In the genomic region with DNA sequence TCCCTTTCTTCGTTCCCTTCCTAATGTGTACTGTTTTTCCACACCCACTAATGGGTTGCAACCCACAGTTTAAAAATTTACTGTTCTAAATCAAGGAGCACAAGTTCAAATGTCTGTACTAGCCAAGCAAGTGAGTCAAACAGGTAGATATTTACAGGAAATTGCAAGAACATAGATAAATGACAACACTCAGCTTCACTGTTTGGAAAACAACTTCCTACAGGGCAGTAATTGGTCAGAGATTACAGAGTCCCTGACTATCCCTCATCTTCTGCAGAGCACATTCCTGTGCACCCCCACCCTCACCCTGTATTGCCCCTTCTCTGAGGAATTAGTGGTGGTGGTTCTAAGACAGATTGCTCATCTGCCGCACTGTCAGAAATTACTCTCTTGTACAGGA, we compare ENCODE assay signal across 18 cellular contexts. TPM values are rescaled to one million over a fixed set of nuclear protein-coding genes. Genes with fewer than 3 reads are reported as not detected.
DNase-seq lines count a peak whose midpoint lies in the region; ATAC-seq, FAIRE-seq and TF ChIP-seq lines count a peak whose summit lies in the region.
"Had no signal": no experiment of that assay in that cellular context is flagged by ENCODE, and none has a peak within 500 bp of the region (broad histone marks: within the 10 kb centered on the region; RNA-seq: fewer than 3 reads in every experiment).

No MANE protein-coding gene starts in this region.

- TF ChIP-seq CTCF in astrocyte (IDR thresholded peaks at IDR 0.05; ENCODE audit: insufficient read depth, low read depth, low read length) (no peak), hepatocyte (IDR thresholded peaks at IDR 0.05; ENCODE audit: poor library complexity) (no peak), psoas muscle (IDR thresholded peaks at IDR 0.05) (no peak)

- H3K27ac Mint-ChIP-seq in astrocyte (ENCODE audit: unreplicated experiment) = no peak overlapping the region
- H3K27ac Mint-ChIP-seq: activated CD8-positive, alpha-beta T cell treated with anti-CD3 and anti-CD28 coated beads for 36 hours; T-helper 1 cell treated with Interleukin-12 subunit alpha and Interleukin-12 subunit beta and Interleukin-4 antibody, amounts not matched to agents 30 μg/mL and 1 μg/mL, for 36 hours had no signal

- H3K36me3 Mint-ChIP-seq in astrocyte (ENCODE audit: low read depth, unreplicated experiment) = no peaks in the 10 kb centered on the region

- H3K9me3 Mint-ChIP-seq in astrocyte (ENCODE audit: unreplicated experiment) = no peaks in the 10 kb centered on the region
- H3K9me3 Mint-ChIP-seq: activated CD8-positive, alpha-beta T cell treated with anti-CD3 and anti-CD28 coated beads for 36 hours; T-helper 1 cell treated with Interleukin-12 subunit alpha and Interleukin-12 subunit beta and Interleukin-4 antibody, amounts not matched to agents 30 μg/mL and 1 μg/mL, for 36 hours had no signal

- TF ChIP-seq POLR2A in GM18505 (IDR thresholded peaks at IDR 0.05; ENCODE audit: borderline replicate concordance, extremely low read depth, insufficient read depth, insufficient read length) = no peak

- peaks cover 23% of the 10 kb centered on the region for H3K4me1 Mint-ChIP-seq in astrocyte (ENCODE audit: low read depth, unreplicated experiment)

- H3K4me3 Mint-ChIP-seq in astrocyte (ENCODE audit: unreplicated experiment) = peak overlapping the region; percentile 83
- H3K4me3 Mint-ChIP-seq: activated CD8-positive, alpha-beta T cell treated with anti-CD3 and anti-CD28 coated beads for 36 hours; T-helper 1 cell treated with Interleukin-12 subunit alpha and Interleukin-12 subunit beta and Interleukin-4 antibody, amounts not matched to agents 30 μg/mL and 1 μg/mL, for 36 hours had no signal

- H3K27me3 ChIP-seq in BLaER1 (peaks cover 12% of the 10 kb centered on the region; the same call in 1 of the 2 replicates), astrocyte (ENCODE audit: insufficient read depth, low read length) (peaks cover 19% of the 10 kb centered on the region), hepatocyte (no peaks in the 10 kb centered on the region), psoas muscle (ENCODE audit: insufficient read depth in 3 of 3, low read length in 2 of 3) (peaks cover 0 to 12% (median 0%) of the 10 kb centered on the region in 3 donors), aorta (ENCODE audit: control insufficient read depth in 1 of 2, insufficient read depth in 2 of 2, low read length in 1 of 2) (no peaks in the 10 kb centered on the region)

- ATAC-seq in psoas muscle (no peak), aorta (ENCODE audit: low FRiP score) (no peak), GM18505 (IDR thresholded peaks at IDR 0.05; ENCODE audit: unreplicated experiment) (no peak)
- ATAC-seq: activated CD8-positive, alpha-beta T cell treated with anti-CD3 and anti-CD28 coated beads for 36 hours; GM12878; PC-3 had no signal

- DNase-seq in astrocyte (ENCODE audit: low read depth) (no peak), hepatocyte (ENCODE audit: low spot score) (no peak), psoas muscle (no peak), aorta (no peak)
- DNase-seq in effector CD8-positive, alpha-beta T cell (lab: John Stamatoyannopoulos, UW) = no peak
- DNase-seq in activated CD4-positive, alpha-beta T cell treated with anti-CD3 and anti-CD28 coated beads for 4 hours = no peak
- DNase-seq: activated CD8-positive, alpha-beta T cell treated with anti-CD3 and anti-CD28 coated beads for 36 hours; activated gamma-delta T cell; MV-4-11; NCI-H2227 treated with DMSO at 0.1 percent for 48 hours; PC-3; stimulated activated CD8-positive, alpha-beta memory T cell treated with anti-CD3 and anti-CD28 coated beads, Interleukin-4, amount 100 ng/mL, for 48 hours had no signal

- H3K36me3 ChIP-seq in BLaER1 = no peaks in the 10 kb centered on the region
- H3K36me3 ChIP-seq in astrocyte (ENCODE audit: insufficient read depth, low read length) = no peaks in the 10 kb centered on the region
- no peaks in the 10 kb centered on the region for H3K36me3 ChIP-seq in hepatocyte (replicated peaks; ENCODE audit: insufficient read depth, low read depth)
- H3K36me3 ChIP-seq in psoas muscle (ENCODE audit: insufficient read depth in 1 of 2, low read depth in 1 of 2) = peaks cover 0 to 2% of the 10 kb centered on the region in 2 donors
- H3K36me3 ChIP-seq in aorta (ENCODE audit: control insufficient read depth in 1 of 2, insufficient read depth in 2 of 2, low read length in 1 of 2) = no peaks in the 10 kb centered on the region

- H3K4me1 ChIP-seq in BLaER1 (peaks cover 19% of the 10 kb centered on the region), astrocyte (ENCODE audit: insufficient read depth, low read length) (no peaks in the 10 kb centered on the region), hepatocyte (ENCODE audit: insufficient read depth) (peaks cover 13% of the 10 kb centered on the region), psoas muscle (no peaks in the 10 kb centered on the region), aorta (ENCODE audit: control insufficient read depth in 1 of 2, insufficient read depth in 2 of 2, low read length in 2 of 2) (peaks cover 0 to 4% of the 10 kb centered on the region in 2 donors)

- no peak overlapping the region for H2AFZ ChIP-seq in astrocyte (ENCODE audit: low read depth, low read length)
- H2AFZ ChIP-seq in hepatocyte = no peak overlapping the region

- H3K9me3 ChIP-seq in BLaER1 (no peaks in the 10 kb centered on the region), astrocyte (ENCODE audit: insufficient read depth, low read depth, low read length) (no peaks in the 10 kb centered on the region), hepatocyte (ENCODE audit: low read depth) (no peaks in the 10 kb centered on the region), psoas muscle (no peaks in the 10 kb centered on the region), aorta (ENCODE audit: control insufficient read depth, low read length) (no peaks in the 10 kb centered on the region)

- no peak overlapping the region for H3K9ac ChIP-seq in BLaER1
- H3K9ac ChIP-seq in astrocyte (ENCODE audit: low read length) = no peak overlapping the region

- no peaks in the 10 kb centered on the region for H4K20me1 ChIP-seq in BLaER1
- H4K20me1 ChIP-seq in astrocyte (ENCODE audit: insufficient read depth, low read length) = no peaks in the 10 kb centered on the region
- H4K20me1 ChIP-seq in hepatocyte (ENCODE audit: insufficient read depth, poor library complexity, severe bottlenecking) = no peaks in the 10 kb centered on the region

- H3K4me3 ChIP-seq in BLaER1 (no peak overlapping the region), astrocyte (ENCODE audit: insufficient read depth, low read depth, low read length) (no peak overlapping the region), hepatocyte (no peak overlapping the region), psoas muscle (peak overlapping the region; percentile 61), aorta (ENCODE audit: low read length in 2 of 2) (peak overlapping the region in 1 of 2 donors; percentile 83)
- H3K4me3 ChIP-seq: GM12878 had no signal

- H3K27ac ChIP-seq in BLaER1 (no peak overlapping the region), astrocyte (ENCODE audit: low read depth, low read length) (no peak overlapping the region), hepatocyte (peak overlapping the region; percentile 85), psoas muscle (peak overlapping the region; percentile 68), aorta (ENCODE audit: low read depth in 1 of 2, low read length in 2 of 2) (peak overlapping the region in 1 of 2 donors; percentile 99)

- H3K9me2 ChIP-seq in hepatocyte (replicated peaks; ENCODE audit: insufficient read depth) = no peaks in the 10 kb centered on the region

- FAIRE-seq in astrocyte (lab: Jason Lieb, UNC) = no peak
- FAIRE-seq: GM12878, keratinocyte had no signal

- 57% methylated on average over 2 of the region's 2 CpGs for WGBS in hepatocyte (ENCODE audit: low lambda C conversion rate, missing lambda C conversion rate)
- 38 to 61% (median 41%) methylated on average over 2 of the region's 2 CpGs for WGBS in psoas muscle, 3 donors
- 23 to 50% methylated on average over 2 of the region's 2 CpGs for WGBS in aorta, 2 donors

- intact Hi-C loops in psoas muscle (cut with DNase I) (no loop called here), aorta (cut with DNase I) (loop anchor here (2.0 to 5.0 kb wide), 3 partner anchors 31 to 43 kb away; no protein-coding TSS in a partner anchor)

- peaks cover 2% of the 10 kb centered on the region for H3K27me3 Mint-ChIP-seq in astrocyte (ENCODE audit: low read depth, unreplicated experiment)

- H3K4me2 ChIP-seq in BLaER1 = 0 out of 2 replicates have a peak overlapping the region, but pooled peaks have one; percentile 78
- H3K4me2 ChIP-seq in astrocyte (ENCODE audit: low read length) = no peak overlapping the region
- H3K4me2 ChIP-seq in hepatocyte = peak overlapping the region; percentile 87

- H3K79me2 ChIP-seq in astrocyte (ENCODE audit: insufficient read depth, low read length) (no peaks in the 10 kb centered on the region), hepatocyte (no peaks in the 10 kb centered on the region)

RNA-seq across cellular contexts. Expression of gene SERPING1, which starts 1.9 kb away (rescaled TPM):
- 62.5 and 92.1 TPM in 2 replicates for total RNA-seq in astrocyte
- total RNA-seq in hepatocyte = 123 and 129 TPM in 2 replicates
- polyA plus RNA-seq in hepatocyte = 445 and 476 TPM in 2 replicates
- 10 to 100 TPM; 65.1 to 97.3 (median 71.2) TPM for total RNA-seq in psoas muscle
- 10 to 100 TPM; 42.6 to 77.2 (median 62.3) TPM for polyA plus RNA-seq in psoas muscle
- 1,000 to 10,000 TPM in 1 of 2 donors, 100 to 1,000 TPM in 1; 723 to 1,015 TPM for total RNA-seq in aorta
- polyA plus RNA-seq in aorta = 100 to 1,000 TPM; 473 to 867 TPM
- total RNA-seq: activated CD8-positive, alpha-beta T cell treated with anti-CD3 and anti-CD28 coated beads for 36 hours; Daoy; PC-3 had no signal

RNA-seq across cellular contexts. Expression of gene UBE2L6, which starts 31.9 kb away (rescaled TPM):
- total RNA-seq in astrocyte = 159 and 182 TPM in 2 replicates
- 40.6 and 45.7 TPM in 2 replicates for total RNA-seq in hepatocyte
- 109 and 113 TPM in 2 replicates for polyA plus RNA-seq in hepatocyte
- 10 to 100 TPM in 3 of 4 donors, 1 to 10 TPM in 1; 6.8 to 24.7 (median 12.3) TPM for total RNA-seq in psoas muscle
- 1 to 10 TPM; 5.3 to 9.9 (median 9.1) TPM for polyA plus RNA-seq in psoas muscle
- 10 to 100 TPM; 42.0 to 68.9 TPM for total RNA-seq in aorta
- polyA plus RNA-seq in aorta = 10 to 100 TPM; 44.8 to 45.2 TPM

RNA-seq across cellular contexts. Expression of gene YPEL4, which starts 50.3 kb away (rescaled TPM):
- total RNA-seq in astrocyte (0.09 and 0.62 TPM in 2 replicates), hepatocyte (0.90 and 2.8 TPM in 2 replicates), psoas muscle (under 1 TPM in 3 of 4 donors, not detected in 1; 0.21 to 0.90 (median 0.59) TPM), aorta (1 to 10 TPM in 1 of 2 donors, under 1 TPM in 1; 0.97 to 1.8 TPM)
- polyA plus RNA-seq in hepatocyte (3.9 and 4.1 TPM in 2 replicates), psoas muscle (under 1 TPM; 0.08 to 0.18 (median 0.11) TPM), aorta (1 to 10 TPM; 3.0 to 6.2 TPM)
- total RNA-seq: Daoy, PC-3 had no signal
- polyA plus RNA-seq: keratinocyte had no signal

RNA-seq across cellular contexts. Expression of gene CLP1, which starts 58.2 kb away (rescaled TPM):
- 19.1 and 21.4 TPM in 2 replicates for total RNA-seq in astrocyte
- total RNA-seq in hepatocyte = 13.4 and 15.4 TPM in 2 replicates
- polyA plus RNA-seq in hepatocyte = 9.1 and 18.5 TPM in 2 replicates
- 10 to 100 TPM in 2 of 4 donors, 1 to 10 TPM in 2; 6.8 to 11.6 (median 9.2) TPM for total RNA-seq in psoas muscle
- 10 to 100 TPM in 2 of 3 donors, 1 to 10 TPM in 1; 9.6 to 16.9 (median 14.3) TPM for polyA plus RNA-seq in psoas muscle
- total RNA-seq in aorta = 10 to 100 TPM; 10.0 to 10.6 TPM
- polyA plus RNA-seq in aorta = 10 to 100 TPM in 1 of 2 donors, 1 to 10 TPM in 1; 6.7 to 10.8 TPM

Comparison
In these comparisons a context has a peak if more than half of its experiments do, and no peak if none do; other contexts are left out.
1. H3K27ac ChIP-seq: peak in hepatocyte (single experiment) and psoas muscle (single experiment); none in BLaER1 (single experiment) and astrocyte (single experiment).
2. intact Hi-C loops: an anchor here in aorta (2.0 to 5.0 kb wide); none called in psoas muscle.